ENCODE assay signal across 1 cellular context in genomic region chr17:38584350-38584925, GRCh38.
TF ChIP-seq lines count a peak whose summit lies in the region.

No MANE protein-coding gene starts in this region.

TF ChIP-seq in HepG2, 621 proteins besides CTCF, POLR2A, EP300 and RAD21 (continued from another document and continues in another):
- TF ChIP-seq HNF4G (IDR thresholded peaks at IDR 0.05; ENCODE audit: borderline replicate concordance, low read depth, low read length) (no peak), HNF4G (CRISPR knock-in tag; IDR thresholded peaks at IDR 0.05; ENCODE audit: borderline replicate concordance, low read depth) (no peak), IRF1 (CRISPR knock-in tag; IDR thresholded peaks at IDR 0.05; ENCODE audit: low read depth) (no peak), TSC22D2 (CRISPR knock-in tag; IDR thresholded peaks at IDR 0.05; ENCODE audit: borderline replicate concordance) (no peak), NR2F2 (IDR thresholded peaks at IDR 0.05; ENCODE audit: borderline replicate concordance, low read depth) (no peak), MTERF4 (CRISPR knock-in tag; IDR thresholded peaks at IDR 0.05) (0 out of 2 replicates have a peak, but pooled peaks have one; percentile 49), ZNF672 (CRISPR knock-in tag; IDR thresholded peaks at IDR 0.05) (no peak), ASH2L (IDR thresholded peaks at IDR 0.05; ENCODE audit: insufficient read length, low read depth, low read length) (peak; percentile 34), ZNF484 (CRISPR knock-in tag; IDR thresholded peaks at IDR 0.05; ENCODE audit: borderline replicate concordance, low read depth) (no peak), IKZF5 (CRISPR knock-in tag; IDR thresholded peaks at IDR 0.05) (0 out of 2 replicates have a peak, but pooled peaks have one; percentile 41), ZNF572 (CRISPR knock-in tag; IDR thresholded peaks at IDR 0.05) (no peak), TEAD2 (CRISPR knock-in tag; IDR thresholded peaks at IDR 0.05) (no peak), ZSCAN5A (CRISPR knock-in tag; IDR thresholded peaks at IDR 0.05; ENCODE audit: borderline replicate concordance) (no peak), ZNF235 (CRISPR knock-in tag; IDR thresholded peaks at IDR 0.05; ENCODE audit: borderline replicate concordance) (no peak), NR3C1 (CRISPR knock-in tag; IDR thresholded peaks at IDR 0.05) (no peak), ZNF737 (CRISPR knock-in tag; IDR thresholded peaks at IDR 0.05; ENCODE audit: borderline replicate concordance) (no peak), ZNF382 (CRISPR knock-in tag; IDR thresholded peaks at IDR 0.05; ENCODE audit: borderline replicate concordance) (no peak), MBNL3 (CRISPR knock-in tag; conservative IDR thresholded peaks at IDR 0.05) (no peak), LBX2 (CRISPR knock-in tag; IDR thresholded peaks at IDR 0.05; ENCODE audit: borderline replicate concordance) (no peak), CEBPB (IDR thresholded peaks at IDR 0.05; ENCODE audit: borderline replicate concordance, low read depth, low read length) (no peak), RNF219 (CRISPR knock-in tag; IDR thresholded peaks at IDR 0.05) (no peak), CENPT (CRISPR knock-in tag; IDR thresholded peaks at IDR 0.05; ENCODE audit: low read depth) (no peak), RXRB (CRISPR knock-in tag; IDR thresholded peaks at IDR 0.05; ENCODE audit: borderline replicate concordance) (no peak; the same call in 1 of the 2 replicates), GLI4 (CRISPR knock-in tag; IDR thresholded peaks at IDR 0.05; ENCODE audit: borderline replicate concordance) (0 out of 2 replicates have a peak, but pooled peaks have one; percentile 40), CSRNP1 (CRISPR knock-in tag; IDR thresholded peaks at IDR 0.05) (no peak), HNRNPH1 (optimal IDR thresholded peaks at IDR 0.05; ENCODE audit: low read depth, low read length) (no peak), ARID2 (CRISPR knock-in tag; IDR thresholded peaks at IDR 0.05; ENCODE audit: borderline replicate concordance) (no peak), SRY (CRISPR knock-in tag; IDR thresholded peaks at IDR 0.05) (no peak), ZNF770 (CRISPR knock-in tag; IDR thresholded peaks at IDR 0.05) (no peak), MAF1 (CRISPR knock-in tag; IDR thresholded peaks at IDR 0.05; ENCODE audit: borderline replicate concordance) (no peak), HOXA7 (CRISPR knock-in tag; IDR thresholded peaks at IDR 0.05) (no peak), CREM (IDR thresholded peaks at IDR 0.05) (peak; percentile 56), CREM (CRISPR knock-in tag; IDR thresholded peaks at IDR 0.05) (no peak), FIP1L1 (IDR thresholded peaks at IDR 0.05; ENCODE audit: borderline replicate concordance, insufficient read depth, low read depth, low read length) (no peak), GMEB1 (CRISPR knock-in tag; IDR thresholded peaks at IDR 0.05; ENCODE audit: borderline replicate concordance) (peak; percentile 19; the same call in 1 of the 2 replicates), ZNF337 (CRISPR knock-in tag; IDR thresholded peaks at IDR 0.05; ENCODE audit: borderline replicate concordance, low read depth) (no peak), ZBTB43 (CRISPR knock-in tag; conservative IDR thresholded peaks at IDR 0.05) (no peak), KLF15 (CRISPR knock-in tag; IDR thresholded peaks at IDR 0.05; ENCODE audit: borderline replicate concordance) (no peak), TRIM24 (CRISPR knock-in tag; IDR thresholded peaks at IDR 0.05) (no peak), ZNF607 (CRISPR knock-in tag; IDR thresholded peaks at IDR 0.05; ENCODE audit: borderline replicate concordance) (no peak), ELF3 (CRISPR knock-in tag; IDR thresholded peaks at IDR 0.05) (peak; percentile 67; the same call in 1 of the 2 replicates), HMG20B (CRISPR knock-in tag; conservative IDR thresholded peaks at IDR 0.05) (no peak), ZUFSP (CRISPR knock-in tag; IDR thresholded peaks at IDR 0.05; ENCODE audit: borderline replicate concordance) (no peak), KDM2A (CRISPR knock-in tag; IDR thresholded peaks at IDR 0.05; ENCODE audit: borderline replicate concordance, low read depth) (peak; percentile 89), THAP7 (CRISPR knock-in tag; IDR thresholded peaks at IDR 0.05) (no peak), PTBP1 (IDR thresholded peaks at IDR 0.05; ENCODE audit: low read depth, low read length, poor library complexity, severe bottlenecking) (no peak), PRMT3 (CRISPR knock-in tag; IDR thresholded peaks at IDR 0.05; ENCODE audit: borderline replicate concordance, low read depth) (no peak), DPF2 (CRISPR knock-in tag; IDR thresholded peaks at IDR 0.05; ENCODE audit: borderline replicate concordance, low read depth) (no peak)
